8 cellular contexts compared by ENCODE assay signal in the genomic region with DNA sequence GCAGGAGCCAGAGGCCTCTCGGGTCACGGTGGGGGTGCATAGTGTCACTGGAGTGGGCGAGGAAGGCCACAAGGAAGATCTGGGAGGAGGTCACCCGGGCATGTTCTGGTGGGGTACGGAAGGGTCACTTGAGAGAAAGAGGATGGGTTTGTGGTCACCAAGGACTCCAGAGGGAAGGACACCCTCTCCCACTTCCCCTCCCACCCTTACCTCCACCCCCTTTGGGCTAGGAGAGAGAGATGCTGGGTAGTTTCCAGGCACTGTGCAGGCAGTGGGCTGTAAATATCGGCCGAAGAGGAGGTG. TPM values are rescaled to one million over a fixed set of nuclear protein-coding genes. Genes with fewer than 3 reads are reported as not detected.
DNase-seq lines count a peak whose midpoint lies in the region; ATAC-seq, FAIRE-seq and TF ChIP-seq lines count a peak whose summit lies in the region.

No MANE protein-coding gene starts in this region.

- WGBS in sigmoid colon, 2 donors: 61 to 82% methylated on average over 7 of the region's 7 CpGs

- H3K4me3 ChIP-seq in GM12864 (ENCODE audit: low read depth, low read length) (peak overlapping the region; percentile 48), left ventricle myocardium inferior (peak overlapping the region; percentile 77), sigmoid colon (peak overlapping the region; percentile 48 to 97 (median 86))

- H3K27me3 ChIP-seq in left ventricle myocardium inferior (ENCODE audit: low read depth) (no peaks in the 10 kb centered on the region), sigmoid colon (no peaks in the 10 kb centered on the region)

- H3K36me3 Mint-ChIP-seq in activated CD4-positive, alpha-beta memory T cell treated with anti-CD3 and anti-CD28 coated beads for 36 hours: no peaks in the 10 kb centered on the region

- no peak for TF ChIP-seq POLR2A in sigmoid colon (IDR thresholded peaks at IDR 0.05)

- no peak for TF ChIP-seq CTCF in GM12864 (IDR thresholded peaks at IDR 0.05; ENCODE audit: low read depth, low read length, missing control alignments)
- no peak for TF ChIP-seq CTCF in left ventricle myocardium inferior (IDR thresholded peaks at IDR 0.05; ENCODE audit: borderline replicate concordance)
- no peak for TF ChIP-seq CTCF in sigmoid colon (IDR thresholded peaks at IDR 0.05)
- no peak for TF ChIP-seq CTCF in D721Med (IDR thresholded peaks at IDR 0.05; ENCODE audit: insufficient read depth, missing control alignments)

- FAIRE-seq in D721Med (lab: Jason Lieb, UNC): no peak

- intact Hi-C loops in activated CD4-positive, alpha-beta memory T cell treated with anti-CD3 and anti-CD28 coated beads for 36 hours (cut with micrococcal nuclease): loop anchor here (2.0 kb wide), 1 partner anchor 24 kb away; no protein-coding TSS in a partner anchor
- intact Hi-C loops in left ventricle myocardium inferior (cut with micrococcal nuclease): no loop called here
- intact Hi-C loops in sigmoid colon (cut with DNase I): no loop called here

- H3K4me1 Mint-ChIP-seq in activated CD4-positive, alpha-beta memory T cell treated with anti-CD3 and anti-CD28 coated beads for 36 hours (ENCODE audit: low read depth): peaks cover 60% of the 10 kb centered on the region

- H3K27ac ChIP-seq in left ventricle myocardium inferior (replicated peaks) (peak overlapping the region; percentile 75), sigmoid colon (peak overlapping the region in 3 of 4 donors; percentile 66 to 80 (median 76))

- DNase-seq in GM12864 (ENCODE audit: low read depth) (no peak), left ventricle myocardium inferior (no peak), sigmoid colon (no peak), D721Med (ENCODE audit: insufficient read length, low spot score) (no peak), kidney glomerular epithelial cell (lab: John Stamatoyannopoulos, UW) (no peak)
- DNase-seq in activated CD4-positive, alpha-beta memory T cell treated with anti-CD3 and anti-CD28 coated beads for 36 hours: no peak
- no peak for DNase-seq in effector CD8-positive, alpha-beta T cell (lab: John Stamatoyannopoulos, UW)

- H3K27me3 Mint-ChIP-seq in activated CD4-positive, alpha-beta memory T cell treated with anti-CD3 and anti-CD28 coated beads for 36 hours: no peaks in the 10 kb centered on the region

- H3K9me3 Mint-ChIP-seq in activated CD4-positive, alpha-beta memory T cell treated with anti-CD3 and anti-CD28 coated beads for 36 hours: no peaks in the 10 kb centered on the region

- no peak for TF ChIP-seq EP300 in sigmoid colon (IDR thresholded peaks at IDR 0.05)

- no peak for ATAC-seq in GM18511 (IDR thresholded peaks at IDR 0.05; ENCODE audit: unreplicated experiment)

- CTCF ChIA-PET in activated CD4-positive, alpha-beta memory T cell treated with anti-CD3 and anti-CD28 coated beads for 36 hours (lab: Charles Lee): interaction anchor here (1.4 to 31.5 kb wide), 4 partner anchors 18 to 41 kb away, joined by 3 to 1096 read pairs (median 221); partner anchors contain the start of genes ATXN7L2, CYB561D1, GNAI3 and GPR61

- H3K9me3 ChIP-seq in left ventricle myocardium inferior (replicated peaks): no peaks in the 10 kb centered on the region
- no peaks in the 10 kb centered on the region for H3K9me3 ChIP-seq in sigmoid colon

- H3K4me1 ChIP-seq in left ventricle myocardium inferior (peaks cover 34% of the 10 kb centered on the region), sigmoid colon (peaks cover 0 to 31% (median 28%) of the 10 kb centered on the region in 4 donors)

- H3K4me3 Mint-ChIP-seq in activated CD4-positive, alpha-beta memory T cell treated with anti-CD3 and anti-CD28 coated beads for 36 hours: peak overlapping the region; percentile 82

- H3K36me3 ChIP-seq in left ventricle myocardium inferior: peaks cover 9% of the 10 kb centered on the region
- no peaks in the 10 kb centered on the region for H3K36me3 ChIP-seq in sigmoid colon

- peak overlapping the region; percentile 36 for H3K27ac Mint-ChIP-seq in activated CD4-positive, alpha-beta memory T cell treated with anti-CD3 and anti-CD28 coated beads for 36 hours

- POLR2A ChIA-PET in activated CD4-positive, alpha-beta memory T cell treated with anti-CD3 and anti-CD28 coated beads for 36 hours (lab: Charles Lee): interaction anchor here (0.6 to 3.6 kb wide), 3 partner anchors 11 to 39 kb away, joined by 3 to 15 read pairs (median 11); partner anchors contain the start of gene CYB561D1

RNA-seq across cellular contexts. Expression of gene AMIGO1, which starts 0.7 kb away (rescaled TPM):
- total RNA-seq in activated CD4-positive, alpha-beta memory T cell treated with anti-CD3 and anti-CD28 coated beads for 36 hours: 1 to 10 TPM; 1.8 to 2.2 TPM
- total RNA-seq in left ventricle myocardium inferior (19.4 TPM), sigmoid colon (10 to 100 TPM in 1 of 4 donors, 1 to 10 TPM in 3; 6.4 to 12.1 (median 8.8) TPM)
- 1 to 10 TPM in 1 of 3 donors, under 1 TPM in 2; 0.60 to 2.8 (median 0.69) TPM for polyA plus RNA-seq in sigmoid colon

RNA-seq across cellular contexts. Expression of gene CYB561D1, which starts 14.9 kb away (rescaled TPM):
- 1 to 10 TPM; 6.6 to 8.7 TPM for total RNA-seq in activated CD4-positive, alpha-beta memory T cell treated with anti-CD3 and anti-CD28 coated beads for 36 hours
- total RNA-seq in left ventricle myocardium inferior (4.6 TPM), sigmoid colon (1 to 10 TPM; 4.2 to 7.6 (median 5.4) TPM)
- 10 to 100 TPM in 1 of 3 donors, 1 to 10 TPM in 2; 1.8 to 12.5 (median 3.9) TPM for polyA plus RNA-seq in sigmoid colon

RNA-seq across cellular contexts. Expression of gene ATXN7L2, which starts 25.1 kb away (rescaled TPM):
- 10 to 100 TPM; 10.7 to 11.1 TPM for total RNA-seq in activated CD4-positive, alpha-beta memory T cell treated with anti-CD3 and anti-CD28 coated beads for 36 hours
- total RNA-seq in left ventricle myocardium inferior (2.1 TPM), sigmoid colon (10 to 100 TPM in 1 of 4 donors, 1 to 10 TPM in 3; 2.0 to 12.2 (median 3.1) TPM)
- 1 to 10 TPM; 1.8 to 5.7 (median 2.1) TPM for polyA plus RNA-seq in sigmoid colon

RNA-seq across cellular contexts. Expression of gene GPR61, which starts 30.8 kb away (rescaled TPM):
- under 1 TPM in 1 of 2 experiments, not detected in 1; 0.15 TPM for total RNA-seq in activated CD4-positive, alpha-beta memory T cell treated with anti-CD3 and anti-CD28 coated beads for 36 hours
- total RNA-seq in left ventricle myocardium inferior (0.08 TPM), sigmoid colon (1 to 10 TPM in 1 of 4 donors, under 1 TPM in 1, not detected in 2; 0.36 to 2.2 TPM)
- polyA plus RNA-seq in sigmoid colon: under 1 TPM in 1 of 3 donors, not detected in 2; 0.07 TPM

RNA-seq across cellular contexts. Expression of gene GNAI3, which starts 39.6 kb away (rescaled TPM):
- 1 to 10 TPM; 9.2 to 9.9 TPM for total RNA-seq in activated CD4-positive, alpha-beta memory T cell treated with anti-CD3 and anti-CD28 coated beads for 36 hours
- total RNA-seq in left ventricle myocardium inferior: 2.0 TPM
- total RNA-seq in sigmoid colon: 1 to 10 TPM; 5.7 to 6.4 (median 6.1) TPM
- 1 to 10 TPM; 4.2 to 5.5 (median 5.2) TPM for polyA plus RNA-seq in sigmoid colon
